1 cellular context compared by ENCODE assay signal in genomic region chr5:172666251-172666650, GRCh38.
TF ChIP-seq lines count a peak whose summit lies in the region.

No MANE protein-coding gene starts in this region.

TF ChIP-seq in HepG2, 621 proteins besides CTCF, POLR2A, EP300 and RAD21 (continued from another document):
- peak; percentile 59 for TF ChIP-seq STAG1 (CRISPR knock-in tag; IDR thresholded peaks at IDR 0.05)
